8 cellular contexts compared by ENCODE assay signal in the genomic region with DNA sequence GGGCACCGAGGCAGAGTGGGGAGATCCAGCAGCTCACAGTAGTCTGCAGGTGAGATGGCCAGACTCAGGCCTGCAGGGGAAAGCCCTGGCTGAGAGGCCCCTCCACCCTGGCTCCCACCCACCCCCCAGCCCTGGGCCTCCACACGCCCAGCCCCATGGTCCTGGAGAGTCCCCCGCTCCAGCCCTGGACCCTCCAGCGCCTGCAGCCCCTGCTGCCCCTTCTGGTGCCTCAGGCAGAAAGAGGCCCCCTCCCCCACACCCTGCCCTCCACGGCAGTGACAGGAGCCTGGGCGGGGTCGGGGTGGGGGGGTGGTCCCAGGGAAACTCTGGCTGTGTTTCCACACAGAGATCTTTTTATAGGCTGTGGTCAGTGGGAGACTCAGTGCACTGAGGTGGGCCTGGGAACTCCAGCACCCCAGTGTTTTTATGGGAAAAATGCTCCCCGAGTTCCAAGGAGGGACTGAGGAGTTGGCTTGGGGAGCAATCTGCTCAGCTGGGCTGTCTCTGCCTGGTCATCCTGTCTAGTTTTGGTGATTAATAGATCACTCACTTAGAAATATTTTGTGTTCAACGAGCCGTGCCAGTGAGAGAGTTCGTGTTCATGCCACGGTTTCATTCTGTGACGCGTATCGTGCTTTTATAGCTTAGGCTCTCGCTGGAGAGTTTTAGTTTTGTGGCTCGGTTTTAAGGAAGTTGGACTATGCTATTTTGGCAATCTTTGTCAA. TPM values are rescaled to one million over a fixed set of nuclear protein-coding genes. Genes with fewer than 3 reads are reported as not detected.
A peak's percentile ranks its signal among the peaks of the same experiment; 100 is the strongest.
DNase-seq lines count a peak whose midpoint lies in the region; ATAC-seq and TF ChIP-seq lines count a peak whose summit lies in the region.

No MANE protein-coding gene starts in this region.

- TF ChIP-seq POLR2A in GM19099 (IDR thresholded peaks at IDR 0.05; ENCODE audit: extremely low read depth, insufficient read length, low read depth): peak; percentile 29

- H3K27ac ChIP-seq in VCaP (peak overlapping the region; percentile 81), stomach smooth muscle (ENCODE audit: low read length) (peak overlapping the region; percentile 41)

- no peaks in the 10 kb centered on the region for H3K36me3 ChIP-seq in stomach smooth muscle (ENCODE audit: control insufficient read depth in 2 of 2, insufficient read depth in 2 of 2, low read length in 2 of 2)

- peak overlapping the region; percentile 1 to 62 for H3K9ac ChIP-seq in stomach smooth muscle (ENCODE audit: low read length in 2 of 2)

- H3K4me1 ChIP-seq in stomach smooth muscle (ENCODE audit: control insufficient read depth, insufficient read depth, low read length): peaks cover 36% of the 10 kb centered on the region

- in situ Hi-C loops in G401 (cut with HindIII; ENCODE audit: low sequenced_read_pairs): no loop called here

- no peak for TF ChIP-seq CTCF in VCaP (conservative IDR thresholded peaks at IDR 0.05)

- H3K4me3 ChIP-seq in stomach smooth muscle (ENCODE audit: low read length in 2 of 2): peak overlapping the region; percentile 52 to 69

- DNase-seq in A172 (ENCODE audit: low spot score) (peak; percentile 57), iPS-NIHi11 (ENCODE audit: low spot score) (peak; percentile 57), G401 (ENCODE audit: low spot score) (no peak), DMS153 treated with DMSO at 0.1 percent for 48 hours (lab: John Stamatoyannopoulos, UW; ENCODE audit: unreplicated experiment) (no peak)

- H3K9me3 ChIP-seq in stomach smooth muscle (ENCODE audit: control insufficient read depth in 2 of 2, low read length in 2 of 2): no peaks in the 10 kb centered on the region

- ATAC-seq in HG03460 (IDR thresholded peaks at IDR 0.05; ENCODE audit: unreplicated experiment): peak; percentile 67

- H3K27me3 ChIP-seq in stomach smooth muscle (ENCODE audit: control insufficient read depth in 1 of 2, insufficient read depth in 2 of 2, low read length in 2 of 2): no peaks in the 10 kb centered on the region

RNA-seq across cellular contexts. Expression of a gene that starts 53.1 kb away (rescaled TPM):
- total RNA-seq in A172 (2014; rRNA removed; shearing (Covaris generic)): 0.36 TPM in 1 of 2 replicates, not detected in the other
- not detected in 2 replicates for total RNA-seq in G401 (2014; rRNA removed; shearing (Covaris generic))

Comparison
In these comparisons a context has a peak if more than half of its experiments do, and no peak if none do; other contexts are left out.
1. DNase-seq: peak in A172 (single experiment) and iPS-NIHi11 (single experiment); none in G401 (single experiment) and DMS153 treated with DMSO at 0.1 percent for 48 hours (single experiment).